ENCODE assay signal across 11 cellular contexts in genomic region chr5:93890657-93891056, GRCh38.
DNase-seq lines count a peak whose midpoint lies in the region; ATAC-seq and TF ChIP-seq lines count a peak whose summit lies in the region.
"Had no signal": no experiment of that assay in that cellular context is flagged by ENCODE, and none has a peak within 500 bp of the region (broad histone marks: within the 10 kb centered on the region; RNA-seq: fewer than 3 reads in every experiment).

No MANE protein-coding gene starts in this region.

- H3K36me3 Mint-ChIP-seq in brain: no peaks in the 10 kb centered on the region
- no peaks in the 10 kb centered on the region for H3K36me3 Mint-ChIP-seq in neural crest cell (ENCODE audit: low read depth)

- peaks cover 90% of the 10 kb centered on the region for H3K4me1 Mint-ChIP-seq in brain
- H3K4me1 Mint-ChIP-seq in neural crest cell: peaks cover 84% of the 10 kb centered on the region

- H3K9me3 Mint-ChIP-seq in brain: no peaks in the 10 kb centered on the region
- no peaks in the 10 kb centered on the region for H3K9me3 Mint-ChIP-seq in neural crest cell
- H3K9me3 Mint-ChIP-seq: stimulated activated naive CD8-positive, alpha-beta T cell treated with anti-CD3 and anti-CD28 coated beads, Interleukin-15, amount 100 ng/mL, for 72 hours had no signal

- ATAC-seq in sciatic nerve: no peak
- ATAC-seq: stimulated activated naive CD8-positive, alpha-beta T cell treated with anti-CD3 and anti-CD28 coated beads, Interleukin-15, amount 100 ng/mL, for 72 hours had no signal

- H3K27ac Mint-ChIP-seq in brain (peak overlapping the region; percentile 72 to 99 (median 96)), neural crest cell (ENCODE audit: unreplicated experiment) (peak overlapping the region; percentile 90)
- H3K27ac Mint-ChIP-seq: stimulated activated naive CD8-positive, alpha-beta T cell treated with anti-CD3 and anti-CD28 coated beads, Interleukin-15, amount 100 ng/mL, for 72 hours had no signal

- in situ Hi-C loops in G401 (cut with HindIII; ENCODE audit: low sequenced_read_pairs): loop anchor here (25.0 kb wide), 1 partner anchor 278 kb away; no protein-coding TSS in a partner anchor
- in situ Hi-C loops in KBM-7 (cut with MboI; ENCODE audit: low pct_unique_long_range_greater_than_20kb, low sequenced_read_pairs): no loop called here

- DNase-seq in G401 (ENCODE audit: low spot score): peak; percentile 78
- DNase-seq in NCI-H187 treated with DMSO at 0.1 percent for 48 hours (lab: John Stamatoyannopoulos, UW): peak; percentile 95
- DNase-seq in neural crest cell (ENCODE audit: low read depth, low spot score): no peak
- DNase-seq in KBM-7: no peak
- no peak for DNase-seq in mesenteric fat pad (ENCODE audit: low spot score)
- no peak for DNase-seq in sciatic nerve (ENCODE audit: low spot score)
- DNase-seq in head of caudate nucleus: no peak
- DNase-seq: effector CD4-positive, alpha-beta T cell; left cardiac atrium; stimulated activated naive CD8-positive, alpha-beta T cell treated with anti-CD3 and anti-CD28 coated beads, Interleukin-15, amount 100 ng/mL, for 72 hours had no signal

- TF ChIP-seq CTCF in brain (conservative IDR thresholded peaks at IDR 0.05) (no peak), neural crest cell (conservative IDR thresholded peaks at IDR 0.05) (no peak)

- intact Hi-C loops in sciatic nerve (cut with DNase I) (no loop called here), head of caudate nucleus (cut with DNase I) (no loop called here)

- H3K27me3 Mint-ChIP-seq in brain (no peaks in the 10 kb centered on the region), neural crest cell (ENCODE audit: low read depth) (no peaks in the 10 kb centered on the region)
- H3K27me3 Mint-ChIP-seq: stimulated activated naive CD8-positive, alpha-beta T cell treated with anti-CD3 and anti-CD28 coated beads, Interleukin-15, amount 100 ng/mL, for 72 hours had no signal

- peak overlapping the region; percentile 35 to 81 (median 58) for H3K4me3 Mint-ChIP-seq in brain
- peak overlapping the region; percentile 67 for H3K4me3 Mint-ChIP-seq in neural crest cell
- H3K4me3 Mint-ChIP-seq: stimulated activated naive CD8-positive, alpha-beta T cell treated with anti-CD3 and anti-CD28 coated beads, Interleukin-15, amount 100 ng/mL, for 72 hours had no signal

Comparison
In these comparisons a context has a peak if more than half of its experiments do, and no peak if none do; other contexts are left out.
1. DNase-seq: peak in G401 (single experiment) and NCI-H187 treated with DMSO at 0.1 percent for 48 hours (single experiment); none in neural crest cell (single experiment), KBM-7 (single experiment), mesenteric fat pad (single experiment), sciatic nerve (single experiment) and head of caudate nucleus (0 of 42).